ENCODE assay signal across 17 cellular contexts in genomic region chr16:2981899-2982250, GRCh38. TPM values are rescaled to one million over a fixed set of nuclear protein-coding genes. Genes with fewer than 3 reads are reported as not detected.
DNase-seq lines count a peak whose midpoint lies in the region; ATAC-seq and TF ChIP-seq lines count a peak whose summit lies in the region.
"Had no signal": no experiment of that assay in that cellular context is flagged by ENCODE, and none has a peak within 500 bp of the region (broad histone marks: within the 10 kb centered on the region; RNA-seq: fewer than 3 reads in every experiment).

No MANE protein-coding gene starts in this region.

- peak overlapping the region; percentile 78 for H2AFZ ChIP-seq in neuronal stem cell (ENCODE audit: low read length)

- H3K23ac ChIP-seq in neuronal stem cell (ENCODE audit: low read depth, low read length, poor library complexity), result peak overlapping the region; percentile 37

- ATAC-seq in effector memory CD8-positive, alpha-beta T cell (replicated peaks), result no peak
- ATAC-seq in HG02798 (IDR thresholded peaks at IDR 0.05; ENCODE audit: poor library complexity, unreplicated experiment) (no peak), GM18511 (IDR thresholded peaks at IDR 0.05; ENCODE audit: unreplicated experiment) (no peak)

- no peaks in the 10 kb centered on the region for H3K9me3 ChIP-seq in neuronal stem cell (replicated peaks in 1 of 2; ENCODE audit: control insufficient read depth in 2 of 2, insufficient read depth in 1 of 2, low read depth in 1 of 2, low read length in 2 of 2)
- H3K9me3 ChIP-seq: colonic mucosa, left ventricle myocardium inferior, prostate gland had no signal

- H3K27ac Mint-ChIP-seq in activated CD4-positive, alpha-beta T cell treated with anti-CD3 and anti-CD28 coated beads, Interleukin-2, amount 10 ng/mL, durations not matched to agents 7 days and 5 days, result peak overlapping the region; percentile 88
- H3K27ac Mint-ChIP-seq in effector memory CD8-positive, alpha-beta T cell, result peak overlapping the region; percentile 84 to 88

- peak overlapping the region; percentile 71 for H2BK5ac ChIP-seq in neuronal stem cell (ENCODE audit: low read length)

- peaks cover 9% of the 10 kb centered on the region for H3K79me1 ChIP-seq in neuronal stem cell (ENCODE audit: low read depth, low read length)

- peak overlapping the region; percentile 47 for H2BK12ac ChIP-seq in neuronal stem cell (ENCODE audit: low read length)

- no peaks in the 10 kb centered on the region for H3K9me3 Mint-ChIP-seq in activated CD4-positive, alpha-beta T cell treated with anti-CD3 and anti-CD28 coated beads, Interleukin-2, amount 10 ng/mL, durations not matched to agents 7 days and 5 days
- H3K9me3 Mint-ChIP-seq in effector memory CD8-positive, alpha-beta T cell, result no peaks in the 10 kb centered on the region

- H3K27me3 ChIP-seq in neuronal stem cell (ENCODE audit: control insufficient read depth in 3 of 3, insufficient read depth in 3 of 3, low read depth in 1 of 3, low read length in 3 of 3), result peaks cover 0 to 26% (median 0%) of the 10 kb centered on the region in 3 experiments
- H3K27me3 ChIP-seq: colonic mucosa had no signal

- H2BK120ac ChIP-seq in neuronal stem cell (ENCODE audit: low read depth, low read length), result peak overlapping the region; percentile 44

- H3K4ac ChIP-seq in neuronal stem cell (ENCODE audit: low read length), result no peak overlapping the region

- peak overlapping the region; percentile 89 for H3K4me3 Mint-ChIP-seq in activated CD4-positive, alpha-beta T cell treated with anti-CD3 and anti-CD28 coated beads, Interleukin-2, amount 10 ng/mL, durations not matched to agents 7 days and 5 days
- peak overlapping the region; percentile 74 to 78 for H3K4me3 Mint-ChIP-seq in effector memory CD8-positive, alpha-beta T cell

- H3K4me3 ChIP-seq in neuronal stem cell (ENCODE audit: low read length in 2 of 2), result peak overlapping the region in 1 of 2 donors; percentile 87
- H3K4me3 ChIP-seq: colonic mucosa, prostate gland had no signal

- no CpG with 5 or more reads among the region's 4 CpGs for WGBS in neuronal stem cell (ENCODE audit: extremely low coverage in 2 of 2, insufficient read length in 2 of 2, insufficient replicate concordance in 1 of 2), 2 donors

- H3K4me1 ChIP-seq in neuronal stem cell (ENCODE audit: control insufficient read depth in 2 of 2, insufficient read depth in 1 of 2, low read depth in 1 of 2, low read length in 2 of 2), result peaks cover 14 to 20% of the 10 kb centered on the region in 2 donors

- peak overlapping the region; percentile 94 for H3K18ac ChIP-seq in neuronal stem cell (ENCODE audit: low read length)

- peak overlapping the region; percentile 35 for H2BK15ac ChIP-seq in neuronal stem cell (ENCODE audit: low read length)

- no peak overlapping the region for H3K9ac ChIP-seq in neuronal stem cell (ENCODE audit: low read depth, low read length, poor library complexity)

- H3K4me2 ChIP-seq in neuronal stem cell (ENCODE audit: insufficient read depth, low read length, poor library complexity, severe bottlenecking), result peak overlapping the region; percentile 49

- peak overlapping the region; percentile 83 for H2AK5ac ChIP-seq in neuronal stem cell (ENCODE audit: low read depth, low read length)

- H3K14ac ChIP-seq in neuronal stem cell (ENCODE audit: low read length), result no peak overlapping the region

- peaks cover 5% of the 10 kb centered on the region for H3K36me3 Mint-ChIP-seq in activated CD4-positive, alpha-beta T cell treated with anti-CD3 and anti-CD28 coated beads, Interleukin-2, amount 10 ng/mL, durations not matched to agents 7 days and 5 days (ENCODE audit: low read depth)
- peaks cover 4% of the 10 kb centered on the region for H3K36me3 Mint-ChIP-seq in effector memory CD8-positive, alpha-beta T cell (ENCODE audit: insufficient read depth)

- DNase-seq in activated CD4-positive, alpha-beta T cell treated with anti-CD3 and anti-CD28 coated beads, Interleukin-2, amount 10 ng/mL, durations not matched to agents 7 days and 5 days, result no peak
- no peak for DNase-seq in activated CD4-positive, alpha-beta T cell treated with anti-CD3 and anti-CD28 coated beads, Interleukin-2, amount 50 U/mL, for 48 hours
- DNase-seq in RWPE1 (ENCODE audit: low spot score) (no peak), neuronal stem cell (ENCODE audit: low spot score) (no peak)
- no peak for DNase-seq in effector memory CD8-positive, alpha-beta T cell
- no peak for DNase-seq in central memory CD4-positive, alpha-beta T cell
- DNase-seq: activated CD8-positive, alpha-beta memory T cell treated with anti-CD3 and anti-CD28 coated beads, Interleukin-2, amount 50 U/mL, for 48 hours; left ventricle myocardium inferior; NCI-H1105 treated with DMSO at 0.1 percent for 48 hours; stimulated activated CD4-positive, alpha-beta T cell treated with anti-CD3 and anti-CD28 coated beads, Interleukin-2, amount 100 ng/mL, for 48 hours had no signal

- no peak overlapping the region for H4K91ac ChIP-seq in neuronal stem cell (ENCODE audit: low read depth, low read length, poor library complexity)

- H3K27me3 Mint-ChIP-seq in activated CD4-positive, alpha-beta T cell treated with anti-CD3 and anti-CD28 coated beads, Interleukin-2, amount 10 ng/mL, durations not matched to agents 7 days and 5 days, result no peaks in the 10 kb centered on the region
- H3K27me3 Mint-ChIP-seq in effector memory CD8-positive, alpha-beta T cell, result peaks cover 5 to 7% of the 10 kb centered on the region in 2 donors

- CTCF ChIA-PET in activated CD4-positive, alpha-beta T cell treated with anti-CD3 and anti-CD28 coated beads, Interleukin-2, amount 10 ng/mL, durations not matched to agents 7 days and 5 days (lab: Charles Lee), result interaction anchor here (0.9 to 4.2 kb wide), 2 partner anchors 47 to 113 kb away, joined by 3 to 16 read pairs; no protein-coding TSS in a partner anchor
- CTCF ChIA-PET in RWPE1 (lab: Yijun Ruan, JAX), result interaction anchor here (0.6 to 1.0 kb wide), 2 partner anchors 11 to 1185 kb away, joined by 3 read pairs; no protein-coding TSS in a partner anchor

- peaks cover 0 to 19% of the 10 kb centered on the region in 2 donors for H3K36me3 ChIP-seq in neuronal stem cell (replicated peaks in 1 of 2; ENCODE audit: control insufficient read depth in 2 of 2, insufficient read depth in 2 of 2, low read length in 2 of 2)
- H3K36me3 ChIP-seq: colonic mucosa, left ventricle myocardium inferior, prostate gland had no signal

- POLR2A ChIA-PET in activated CD4-positive, alpha-beta T cell treated with anti-CD3 and anti-CD28 coated beads, Interleukin-2, amount 10 ng/mL, durations not matched to agents 7 days and 5 days (lab: Charles Lee), result no interaction called here
- POLR2A ChIA-PET in RWPE1 (lab: Yijun Ruan, JAX; ENCODE audit: low non-redundant PET), result no interaction called here

- no peak overlapping the region for H4K8ac ChIP-seq in neuronal stem cell (ENCODE audit: low read depth, low read length)

- H3K4me1 Mint-ChIP-seq in activated CD4-positive, alpha-beta T cell treated with anti-CD3 and anti-CD28 coated beads, Interleukin-2, amount 10 ng/mL, durations not matched to agents 7 days and 5 days, result peaks cover 43% of the 10 kb centered on the region
- peaks cover 11 to 15% of the 10 kb centered on the region in 2 donors for H3K4me1 Mint-ChIP-seq in effector memory CD8-positive, alpha-beta T cell (ENCODE audit: low read depth in 2 of 2)

- TF ChIP-seq CTCF in RWPE1 (conservative IDR thresholded peaks at IDR 0.05; ENCODE audit: low read depth), result no peak

- H3K27ac ChIP-seq in RWPE1 (peak overlapping the region; percentile 84), neuronal stem cell (replicated peaks; ENCODE audit: low read length) (peak overlapping the region; percentile 81)
- H3K27ac ChIP-seq: colonic mucosa, HL-60, left ventricle myocardium inferior, prostate gland had no signal

RNA-seq across cellular contexts. Expression of gene PKMYT1, which starts 1.6 kb away (rescaled TPM):
- 100 to 1,000 TPM; 122 to 151 TPM for total RNA-seq in activated CD4-positive, alpha-beta T cell treated with anti-CD3 and anti-CD28 coated beads, Interleukin-2, amount 10 ng/mL, durations not matched to agents 7 days and 5 days
- 28.8 TPM for polyA plus RNA-seq in neuronal stem cell (2013, experiment 1 of 2)
- 28.3 TPM for polyA plus RNA-seq in neuronal stem cell (2013, experiment 2 of 2)

RNA-seq across cellular contexts. Expression of gene PAQR4, which starts 12.7 kb away (rescaled TPM):
- total RNA-seq in activated CD4-positive, alpha-beta T cell treated with anti-CD3 and anti-CD28 coated beads, Interleukin-2, amount 10 ng/mL, durations not matched to agents 7 days and 5 days, result 10 to 100 TPM; 49.7 to 50.9 TPM
- 17.5 TPM for polyA plus RNA-seq in neuronal stem cell (2013, experiment 1 of 2)
- 16.7 TPM for polyA plus RNA-seq in neuronal stem cell (2013, experiment 2 of 2)

RNA-seq across cellular contexts. Expression of gene KREMEN2, which starts 17.8 kb away (rescaled TPM):
- total RNA-seq in activated CD4-positive, alpha-beta T cell treated with anti-CD3 and anti-CD28 coated beads, Interleukin-2, amount 10 ng/mL, durations not matched to agents 7 days and 5 days, result under 1 TPM in 1 of 2 experiments, not detected in 1; 0.08 TPM
- 3.8 TPM for polyA plus RNA-seq in neuronal stem cell (2013, experiment 1 of 2)
- polyA plus RNA-seq in neuronal stem cell (2013, experiment 2 of 2), result 3.9 TPM
- total RNA-seq: left ventricle myocardium inferior; subcutaneous adipose tissue; T-helper 2 cell treated with Interferon-gamma antibody and Interleukin-4, amounts not matched to agents 100 ng/mL and 5 ng/mL, for 36 hours had no signal

RNA-seq across cellular contexts. Expression of gene CLDN9, which starts 30.8 kb away (rescaled TPM):
- not detected for total RNA-seq in activated CD4-positive, alpha-beta T cell treated with anti-CD3 and anti-CD28 coated beads, Interleukin-2, amount 10 ng/mL, durations not matched to agents 7 days and 5 days
- not detected for polyA plus RNA-seq in neuronal stem cell (2013, experiment 1 of 2)
- not detected for polyA plus RNA-seq in neuronal stem cell (2013, experiment 2 of 2)

RNA-seq across cellular contexts. Expression of gene CLDN6, which starts 36.1 kb away (rescaled TPM):
- not detected for total RNA-seq in activated CD4-positive, alpha-beta T cell treated with anti-CD3 and anti-CD28 coated beads, Interleukin-2, amount 10 ng/mL, durations not matched to agents 7 days and 5 days
- 14.1 TPM for polyA plus RNA-seq in neuronal stem cell (2013, experiment 1 of 2)
- 14.2 TPM for polyA plus RNA-seq in neuronal stem cell (2013, experiment 2 of 2)
- total RNA-seq: left ventricle myocardium inferior; subcutaneous adipose tissue; T-helper 2 cell treated with Interferon-gamma antibody and Interleukin-4, amounts not matched to agents 100 ng/mL and 5 ng/mL, for 36 hours had no signal
